19 cellular contexts compared by ENCODE assay signal in the genomic region with DNA sequence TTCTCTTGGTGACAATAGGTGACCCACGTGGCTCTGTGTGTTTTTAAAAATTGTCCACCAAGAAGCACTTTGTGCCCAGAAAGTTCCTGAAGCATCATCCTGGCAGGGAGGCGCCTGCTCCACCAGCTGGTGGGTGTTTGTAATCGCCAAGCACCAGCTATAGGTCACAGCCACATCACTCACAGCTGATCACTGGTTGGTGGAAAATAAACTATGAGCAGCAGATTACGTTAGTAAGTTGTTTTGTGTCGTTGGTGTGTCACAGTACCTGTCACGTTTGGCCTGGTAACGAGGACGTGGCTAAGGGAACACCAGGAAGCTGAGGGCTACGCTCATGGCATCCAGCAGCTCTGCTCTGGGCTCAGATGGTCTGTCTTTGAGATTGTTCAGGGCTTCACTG. TPM values are rescaled to one million over a fixed set of nuclear protein-coding genes. Genes with fewer than 3 reads are reported as not detected.
DNase-seq lines count a peak whose midpoint lies in the region; ATAC-seq and TF ChIP-seq lines count a peak whose summit lies in the region.
"Had no signal": no experiment of that assay in that cellular context is flagged by ENCODE, and none has a peak within 500 bp of the region (broad histone marks: within the 10 kb centered on the region; RNA-seq: fewer than 3 reads in every experiment).

No MANE protein-coding gene starts in this region.

- no peaks in the 10 kb centered on the region for H3K23me2 ChIP-seq in H9 (ENCODE audit: insufficient read length, low read depth, low read length, poor library complexity, severe bottlenecking)

- no peak overlapping the region for H3K9ac ChIP-seq in H9 (ENCODE audit: extremely low read depth, insufficient read length, low read length)
- H3K9ac ChIP-seq: BLaER1, SK-N-SH had no signal

- peaks cover 10 to 24% of the 10 kb centered on the region in 2 experiments for H3K4me1 Mint-ChIP-seq in H9

- intact Hi-C loops in posterior vena cava (cut with DNase I) = no loop called here

- H4K5ac ChIP-seq in H9 (ENCODE audit: insufficient read length, low read depth, low read length) = no peak overlapping the region

- H3K56ac ChIP-seq in H9 (ENCODE audit: insufficient read length, low read depth, low read length) = no peak overlapping the region

- no peak overlapping the region for H2BK20ac ChIP-seq in H9 (ENCODE audit: low read depth, low read length, poor library complexity, severe bottlenecking)

- H3T11ph ChIP-seq in H9 (ENCODE audit: low read length) = no peak overlapping the region

- H3K9me3 ChIP-seq in H9 (ENCODE audit: control insufficient read depth, low read depth, low read length) = no peaks in the 10 kb centered on the region
- H3K9me3 ChIP-seq: BLaER1, heart right ventricle, SK-N-SH had no signal

- peak; percentile 23; the same call in 1 of the 3 replicates for TF ChIP-seq CTCF in H9 (conservative IDR thresholded peaks at IDR 0.05)

- H4K91ac ChIP-seq in H9 (ENCODE audit: insufficient read length, low read depth, low read length) = no peak overlapping the region

- no peak overlapping the region for H3K23ac ChIP-seq in H9 (ENCODE audit: insufficient read length, low read depth, low read length)

- no peak overlapping the region for H2BK15ac ChIP-seq in H9 (ENCODE audit: low read depth, low read length)

- WGBS in H9 (ENCODE audit: extremely low coverage, insufficient read length, low lambda C conversion rate) = no CpG with 5 or more reads among the region's 9 CpGs

- no peaks in the 10 kb centered on the region for H4K20me1 ChIP-seq in H9 (ENCODE audit: control insufficient read depth, insufficient read depth, insufficient read length)

- no peak overlapping the region for H3K4ac ChIP-seq in H9 (ENCODE audit: low read depth, low read length)

- H2AK5ac ChIP-seq in H9 (ENCODE audit: insufficient read length, low read length) = no peak overlapping the region

- no peak overlapping the region for H2BK120ac ChIP-seq in H9 (ENCODE audit: low read depth, low read length, poor library complexity, severe bottlenecking)

- H2AFZ ChIP-seq in H9 (ENCODE audit: low read length) = no peak overlapping the region

- H4K8ac ChIP-seq in H9 (replicated peaks; ENCODE audit: insufficient read length, low read depth, low read length) = no peak overlapping the region

- no peak for DNase-seq in H9
- peak; percentile 67 for DNase-seq in RKO (ENCODE audit: low spot score)
- DNase-seq in posterior vena cava (ENCODE audit: low spot score) = peak; percentile 17
- no peak for DNase-seq in DMS79 treated with DMSO at 0.1 percent for 48 hours (lab: John Stamatoyannopoulos, UW)
- DNase-seq: activated CD8-positive, alpha-beta memory T cell treated with anti-CD3 and anti-CD28 coated beads, Interleukin-2, amount 10 ng/mL, durations not matched to agents 7 days and 5 days; activated naive CD4-positive, alpha-beta T cell treated with anti-CD3 and anti-CD28 coated beads, Interleukin-2, amount 50 U/mL, for 16 hours; GF-D8; heart right ventricle; left cardiac atrium; NCI-H2171 treated with DMSO at 0.1 percent for 48 hours; SK-N-SH; substantia nigra had no signal

- peak overlapping the region in 1 of 3 experiments; percentile 86; a peak in 2 of 7 replicates for H3K27ac Mint-ChIP-seq in H9
- H3K27ac Mint-ChIP-seq: activated CD8-positive, alpha-beta memory T cell treated with anti-CD3 and anti-CD28 coated beads, Interleukin-2, amount 10 ng/mL, durations not matched to agents 7 days and 5 days; progenitor cell of endocrine pancreas had no signal

- no peaks in the 10 kb centered on the region for H3K79me2 ChIP-seq in H9 (ENCODE audit: insufficient read depth, low read length)

- no peak overlapping the region for H2BK12ac ChIP-seq in H9 (ENCODE audit: insufficient read length, low read depth, low read length)

- H3K79me1 ChIP-seq in H9 (ENCODE audit: insufficient read depth, low read depth, low read length, poor library complexity, severe bottlenecking) = no peaks in the 10 kb centered on the region

- no peak overlapping the region for H3K14ac ChIP-seq in H9 (ENCODE audit: insufficient read depth, low read length)

- no peaks in the 10 kb centered on the region for H3K9me3 Mint-ChIP-seq in H9

- no peaks in the 10 kb centered on the region; the same call in 1 of the 2 replicates for H3K27me3 Mint-ChIP-seq in H9 (ENCODE audit: low read depth)
- H3K27me3 Mint-ChIP-seq: activated CD8-positive, alpha-beta memory T cell treated with anti-CD3 and anti-CD28 coated beads, Interleukin-2, amount 10 ng/mL, durations not matched to agents 7 days and 5 days; progenitor cell of endocrine pancreas had no signal

- no peak overlapping the region for H2BK5ac ChIP-seq in H9 (ENCODE audit: insufficient read length, low read length)

- H3K4me3 Mint-ChIP-seq in H9 = no peak overlapping the region
- H3K4me3 Mint-ChIP-seq: activated CD8-positive, alpha-beta memory T cell treated with anti-CD3 and anti-CD28 coated beads, Interleukin-2, amount 10 ng/mL, durations not matched to agents 7 days and 5 days had no signal

- H3K36me3 Mint-ChIP-seq in H9 (ENCODE audit: insufficient read depth in 1 of 3, low read depth in 3 of 3) = peaks cover 19 to 60% (median 58%) of the 10 kb centered on the region in 3 experiments; a peak in 6 of 7 replicates

- H3K27ac ChIP-seq in H9 (ENCODE audit: insufficient read length, low read depth, low read length) = no peak overlapping the region
- H3K27ac ChIP-seq: BLaER1, heart right ventricle had no signal

- no peaks in the 10 kb centered on the region for H3K4me1 ChIP-seq in H9 (ENCODE audit: insufficient read depth, low read length)

- H3K18ac ChIP-seq in H9 (ENCODE audit: insufficient read length, low read depth, low read length) = no peak overlapping the region

- peak; percentile 27 for ATAC-seq in esophagus mucosa
- no peak for ATAC-seq in GM18511 (IDR thresholded peaks at IDR 0.05; ENCODE audit: unreplicated experiment)
- no peak for ATAC-seq in GM21367 (IDR thresholded peaks at IDR 0.05; ENCODE audit: unreplicated experiment)
- ATAC-seq: activated CD8-positive, alpha-beta memory T cell treated with anti-CD3 and anti-CD28 coated beads, Interleukin-2, amount 10 ng/mL, durations not matched to agents 7 days and 5 days; heart right ventricle; HepG2; left cardiac atrium had no signal

- H3K4me2 ChIP-seq in H9 (ENCODE audit: insufficient read depth, insufficient read length, low read length) = no peak overlapping the region
- H3K4me2 ChIP-seq: SK-N-SH had no signal

- no peaks in the 10 kb centered on the region for H3K27me3 ChIP-seq in H9 (ENCODE audit: insufficient read depth, low read length)
- H3K27me3 ChIP-seq: BLaER1, cardiac muscle cell, heart right ventricle had no signal

RNA-seq across cellular contexts. Expression of a gene that starts 10.1 kb away (rescaled TPM):
- total RNA-seq in H9 (2021) (24.3 and 25.3 TPM in 2 replicates), esophagus mucosa (12.6 TPM), posterior vena cava (1 to 10 TPM; 7.4 to 7.8 TPM)

RNA-seq across cellular contexts. Expression of a gene that starts 10.2 kb away (rescaled TPM):
- total RNA-seq in H9 (2021) (99.8 and 106 TPM in 2 replicates), esophagus mucosa (48.8 TPM), posterior vena cava (10 to 100 TPM; 40.2 to 41.5 TPM)

RNA-seq across cellular contexts. Expression of a gene that starts 40.2 kb away (rescaled TPM):
- total RNA-seq in H9 (2021) (54.7 and 56.8 TPM in 2 replicates), esophagus mucosa (20.1 TPM), posterior vena cava (10 to 100 TPM; 12.5 to 13.2 TPM)

RNA-seq across cellular contexts. Expression of a gene that starts 59.9 kb away (rescaled TPM):
- total RNA-seq in H9 (2021) = 27.3 and 29.6 TPM in 2 replicates
- 29.6 TPM for total RNA-seq in esophagus mucosa
- total RNA-seq in posterior vena cava = 10 to 100 TPM in 1 of 2 donors, 1 to 10 TPM in 1; 9.9 to 10.4 TPM

Comparison
In these comparisons a context has a peak if more than half of its experiments do, and no peak if none do; other contexts are left out.
1. DNase-seq: peak in RKO (single experiment) and posterior vena cava (single experiment); none in H9 (single experiment) and DMS79 treated with DMSO at 0.1 percent for 48 hours (single experiment).